14 cellular contexts compared by ENCODE assay signal in the genomic region with DNA sequence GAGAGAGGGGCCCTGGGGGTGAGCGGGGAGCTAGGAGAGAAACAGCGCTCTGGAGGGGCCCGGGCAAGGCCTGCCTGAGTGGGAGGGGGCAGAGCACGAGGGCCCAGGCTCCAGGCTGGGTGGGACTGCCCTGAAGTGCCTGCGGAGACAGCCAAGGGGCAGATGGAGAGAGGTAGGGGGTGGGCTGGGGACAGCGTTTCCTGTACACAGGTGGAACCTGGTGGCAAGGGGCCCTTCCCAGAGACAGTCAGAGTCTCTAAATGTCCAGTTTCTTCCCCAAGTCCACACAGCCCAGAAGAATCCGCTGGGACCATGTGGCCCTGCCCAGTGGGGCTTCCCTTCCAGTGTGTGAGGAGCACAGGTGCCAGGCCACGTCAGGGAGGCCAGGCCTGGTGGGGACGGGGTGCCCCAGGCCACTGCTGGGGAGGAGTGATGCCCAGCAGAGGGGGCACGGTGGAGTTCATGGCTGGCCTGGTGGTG. TPM values are rescaled to one million over a fixed set of nuclear protein-coding genes. Genes with fewer than 3 reads are reported as not detected.
DNase-seq lines count a peak whose midpoint lies in the region; ATAC-seq and TF ChIP-seq lines count a peak whose summit lies in the region.
"Had no signal": no experiment of that assay in that cellular context is flagged by ENCODE, and none has a peak within 500 bp of the region (broad histone marks: within the 10 kb centered on the region; RNA-seq: fewer than 3 reads in every experiment).

No MANE protein-coding gene starts in this region.

- no peaks in the 10 kb centered on the region for H3K9me3 ChIP-seq in left ventricle myocardium inferior (replicated peaks)

- peaks cover 16% of the 10 kb centered on the region for H3K36me3 Mint-ChIP-seq in T-helper 1 cell treated with Interleukin-12 subunit alpha and Interleukin-12 subunit beta and Interleukin-4 antibody, amounts not matched to agents 30 μg/mL and 1 μg/mL, for 36 hours (ENCODE audit: low read depth)

- no peak overlapping the region for H3K4me3 ChIP-seq in left ventricle myocardium inferior
- H3K4me3 ChIP-seq: GM12878 had no signal

- H3K4me1 ChIP-seq in left ventricle myocardium inferior, result no peaks in the 10 kb centered on the region

- DNase-seq in activated gamma-delta T cell treated with Interleukin-2 at 50 U/mL for 16 hours (peak; percentile 8), activated gamma-delta T cell (lab: John Stamatoyannopoulos, UW) (no peak), left ventricle myocardium inferior (peak; percentile 2), ACHN (no peak), EL (no peak)
- DNase-seq in stimulated activated CD8-positive, alpha-beta memory T cell treated with anti-CD3 and anti-CD28 coated beads, Interleukin-4, amount 100 ng/mL, for 48 hours, result peak; percentile 49
- DNase-seq: NCI-H1436, NCI-H446 treated with DMSO at 0.1 percent for 48 hours had no signal

- peaks cover 46% of the 10 kb centered on the region for H3K4me1 Mint-ChIP-seq in T-helper 1 cell treated with Interleukin-12 subunit alpha and Interleukin-12 subunit beta and Interleukin-4 antibody, amounts not matched to agents 30 μg/mL and 1 μg/mL, for 36 hours (ENCODE audit: low read depth)

- no peak for TF ChIP-seq CTCF in left ventricle myocardium inferior (IDR thresholded peaks at IDR 0.05; ENCODE audit: borderline replicate concordance)

- intact Hi-C loops in left ventricle myocardium inferior (cut with micrococcal nuclease), result no loop called here

- H3K27me3 ChIP-seq in left ventricle myocardium inferior (ENCODE audit: low read depth), result no peaks in the 10 kb centered on the region

- no peaks in the 10 kb centered on the region for H3K36me3 ChIP-seq in left ventricle myocardium inferior

- no peaks in the 10 kb centered on the region for H3K27me3 Mint-ChIP-seq in T-helper 1 cell treated with Interleukin-12 subunit alpha and Interleukin-12 subunit beta and Interleukin-4 antibody, amounts not matched to agents 30 μg/mL and 1 μg/mL, for 36 hours (ENCODE audit: low read depth)
- H3K27me3 Mint-ChIP-seq: type B pancreatic cell had no signal

- H3K27ac ChIP-seq in left ventricle myocardium inferior (replicated peaks), result no peak overlapping the region

- ATAC-seq in GM21360 (IDR thresholded peaks at IDR 0.05; ENCODE audit: unreplicated experiment), result no peak
- ATAC-seq: GM12878 had no signal

- in situ Hi-C loops in ACHN (cut with HindIII; ENCODE audit: low pct_ligation_motif_present, low pct_unique_long_range_greater_than_20kb, low sequenced_read_pairs), result no loop called here

- H3K9me3 Mint-ChIP-seq in T-helper 1 cell treated with Interleukin-12 subunit alpha and Interleukin-12 subunit beta and Interleukin-4 antibody, amounts not matched to agents 30 μg/mL and 1 μg/mL, for 36 hours, result peaks cover 6% of the 10 kb centered on the region
- H3K9me3 Mint-ChIP-seq: type B pancreatic cell had no signal

- no peak overlapping the region for H3K4me3 Mint-ChIP-seq in T-helper 1 cell treated with Interleukin-12 subunit alpha and Interleukin-12 subunit beta and Interleukin-4 antibody, amounts not matched to agents 30 μg/mL and 1 μg/mL, for 36 hours
- H3K4me3 Mint-ChIP-seq: type B pancreatic cell had no signal

- H3K27ac Mint-ChIP-seq in T-helper 1 cell treated with Interleukin-12 subunit alpha and Interleukin-12 subunit beta and Interleukin-4 antibody, amounts not matched to agents 30 μg/mL and 1 μg/mL, for 36 hours, result peak overlapping the region; percentile 82
- H3K27ac Mint-ChIP-seq: type B pancreatic cell had no signal

RNA-seq across cellular contexts. Expression of gene GPR35, which starts 1.7 kb away (rescaled TPM):
- 1.3 TPM for total RNA-seq in left ventricle myocardium inferior

RNA-seq across cellular contexts. Expression of gene CAPN10, which starts 37.0 kb away (rescaled TPM):
- 31.2 TPM for total RNA-seq in left ventricle myocardium inferior

RNA-seq across cellular contexts. Expression of gene RNPEPL1, which starts 55.3 kb away (rescaled TPM):
- 80.1 TPM for total RNA-seq in left ventricle myocardium inferior

RNA-seq across cellular contexts. Expression of gene AQP12B, which starts 59.1 kb away (rescaled TPM):
- total RNA-seq in left ventricle myocardium inferior, result not detected
- total RNA-seq: Daoy, GM12878, osteocyte had no signal

Comparison
In these comparisons a context has a peak if more than half of its experiments do, and no peak if none do; other contexts are left out.
1. DNase-seq: peak in activated gamma-delta T cell treated with Interleukin-2 at 50 U/mL for 16 hours (single experiment), left ventricle myocardium inferior (single experiment) and stimulated activated CD8-positive, alpha-beta memory T cell treated with anti-CD3 and anti-CD28 coated beads, Interleukin-4, amount 100 ng/mL, for 48 hours (single experiment); none in activated gamma-delta T cell (single experiment), ACHN (single experiment) and EL (single experiment).